Comparison of ENCODE assay signal across 8 cellular contexts in genomic region chr15:43824302-43825246, GRCh38. TPM values are rescaled to one million over a fixed set of nuclear protein-coding genes. Genes with fewer than 3 reads are reported as not detected.
DNase-seq lines count a peak whose midpoint lies in the region; ATAC-seq and TF ChIP-seq lines count a peak whose summit lies in the region.

A gene with protein sequence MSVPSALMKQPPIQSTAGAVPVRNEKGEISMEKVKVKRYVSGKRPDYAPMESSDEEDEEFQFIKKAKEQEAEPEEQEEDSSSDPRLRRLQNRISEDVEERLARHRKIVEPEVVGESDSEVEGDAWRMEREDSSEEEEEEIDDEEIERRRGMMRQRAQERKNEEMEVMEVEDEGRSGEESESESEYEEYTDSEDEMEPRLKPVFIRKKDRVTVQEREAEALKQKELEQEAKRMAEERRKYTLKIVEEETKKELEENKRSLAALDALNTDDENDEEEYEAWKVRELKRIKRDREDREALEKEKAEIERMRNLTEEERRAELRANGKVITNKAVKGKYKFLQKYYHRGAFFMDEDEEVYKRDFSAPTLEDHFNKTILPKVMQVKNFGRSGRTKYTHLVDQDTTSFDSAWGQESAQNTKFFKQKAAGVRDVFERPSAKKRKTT (minus strand): TSS chr15:43824690. CDS start chr15:43824569, 121 bp downstream.

- H3K27me3 Mint-ChIP-seq in activated CD4-positive, alpha-beta T cell treated with anti-CD3 and anti-CD28 coated beads for 36 hours, result no peaks in the 10 kb centered on the region

- no peaks in the 10 kb centered on the region for H3K36me3 ChIP-seq in kidney epithelial cell (ENCODE audit: control insufficient read depth, insufficient read depth, low read length)

- peak within 1 kb of the TSS; percentile 100 for H3K4me3 Mint-ChIP-seq in activated CD4-positive, alpha-beta T cell treated with anti-CD3 and anti-CD28 coated beads for 36 hours

- POLR2A ChIA-PET in activated CD4-positive, alpha-beta T cell treated with anti-CD3 and anti-CD28 coated beads for 36 hours (lab: Charles Lee), result interaction anchor here (0.7 to 1.6 kb wide), 7 partner anchors 13 to 464 kb away, joined by 3 to 18 read pairs (median 7); partner anchors contain the start of genes ELL3, GOLM2, HYPK and SERINC4

- no peaks in the 10 kb centered on the region for H3K9me3 Mint-ChIP-seq in activated CD4-positive, alpha-beta T cell treated with anti-CD3 and anti-CD28 coated beads for 36 hours (ENCODE audit: low read depth)

- ATAC-seq in GM19043 (IDR thresholded peaks at IDR 0.05; ENCODE audit: low read depth, unreplicated experiment) (peak; percentile 58), HG03442 (IDR thresholded peaks at IDR 0.05; ENCODE audit: unreplicated experiment) (peak; percentile 67)
- peak; percentile 85 for ATAC-seq in activated CD4-positive, alpha-beta T cell treated with anti-CD3 and anti-CD28 coated beads for 36 hours

- H3K4me3 ChIP-seq in choroid plexus epithelial cell (ENCODE audit: low read depth, low read length) (peak within 1 kb of the TSS; percentile 85), kidney epithelial cell (ENCODE audit: low read depth, low read length) (peak within 1 kb of the TSS; percentile 58)

- DNase-seq in AG09319 (ENCODE audit: extremely low read depth, low read depth) (peak; percentile 94), NCI-H524 (lab: John Stamatoyannopoulos, UW) (peak; percentile 97 to 99), choroid plexus epithelial cell (ENCODE audit: low read depth) (peak; percentile 98), kidney epithelial cell (ENCODE audit: low read depth) (peak; percentile 91)
- peak; percentile 95 for DNase-seq in activated CD4-positive, alpha-beta T cell treated with anti-CD3 and anti-CD28 coated beads for 36 hours
- peak; percentile 88 to 91 for DNase-seq in stimulated activated CD4-positive, alpha-beta T cell treated with anti-CD3 and anti-CD28 coated beads, Interleukin-15, amount 100 ng/mL, for 48 hours (ENCODE audit: low read depth in 2 of 2)

- CTCF ChIA-PET in activated CD4-positive, alpha-beta T cell treated with anti-CD3 and anti-CD28 coated beads for 36 hours (lab: Charles Lee), result interaction anchor here (0.6 to 1.3 kb wide), 7 partner anchors 30 to 1377 kb away, joined by 3 to 6 read pairs (median 3); partner anchors contain the start of gene ELL3

- TF ChIP-seq CTCF in AG09319 (IDR thresholded peaks at IDR 0.05; ENCODE audit: low read depth, low read length), result no peak
- no peak for TF ChIP-seq CTCF in choroid plexus epithelial cell (conservative IDR thresholded peaks at IDR 0.05; ENCODE audit: low read depth, low read length)
- TF ChIP-seq CTCF in kidney epithelial cell (IDR thresholded peaks at IDR 0.05; ENCODE audit: insufficient read depth, low read length, poor library complexity, severe bottlenecking), result no peak

- H3K27ac Mint-ChIP-seq in activated CD4-positive, alpha-beta T cell treated with anti-CD3 and anti-CD28 coated beads for 36 hours, result peak within 1 kb of the TSS; percentile 99

- no peaks in the 10 kb centered on the region for H3K27me3 ChIP-seq in kidney epithelial cell (ENCODE audit: control insufficient read depth, insufficient read depth, low read length)

- intact Hi-C loops in activated CD4-positive, alpha-beta T cell treated with anti-CD3 and anti-CD28 coated beads for 36 hours (cut with DNase I, micrococcal nuclease), result loop anchor here (1.0 to 10.0 kb wide), 11 partner anchors 24 to 710 kb away; partner anchors contain the start of genes FRMD5 (in 2 of the 2), HYPK (in 2 of the 2), PDIA3 (in 2 of the 2) and SERF2 (in 2 of the 2)

- H3K36me3 Mint-ChIP-seq in activated CD4-positive, alpha-beta T cell treated with anti-CD3 and anti-CD28 coated beads for 36 hours (ENCODE audit: low read depth), result peaks cover 44% of the 10 kb centered on the region

- H3K4me1 Mint-ChIP-seq in activated CD4-positive, alpha-beta T cell treated with anti-CD3 and anti-CD28 coated beads for 36 hours, result peaks cover 53% of the 10 kb centered on the region

RNA-seq across cellular contexts. Expression of the gene that starts here (rescaled TPM):
- total RNA-seq in activated CD4-positive, alpha-beta T cell treated with anti-CD3 and anti-CD28 coated beads for 36 hours, result 10 to 100 TPM; 51.3 to 56.2 TPM
- total RNA-seq in kidney epithelial cell, result 25.5 and 28.6 TPM in 2 replicates

Comparison
In these comparisons a context has a peak if more than half of its experiments do, and no peak if none do; other contexts are left out.
1. Peak in every context shown above with its lines: DNase-seq, ATAC-seq and H3K4me3 ChIP-seq.